ENCODE assay signal across 1 cellular context in the genomic region with DNA sequence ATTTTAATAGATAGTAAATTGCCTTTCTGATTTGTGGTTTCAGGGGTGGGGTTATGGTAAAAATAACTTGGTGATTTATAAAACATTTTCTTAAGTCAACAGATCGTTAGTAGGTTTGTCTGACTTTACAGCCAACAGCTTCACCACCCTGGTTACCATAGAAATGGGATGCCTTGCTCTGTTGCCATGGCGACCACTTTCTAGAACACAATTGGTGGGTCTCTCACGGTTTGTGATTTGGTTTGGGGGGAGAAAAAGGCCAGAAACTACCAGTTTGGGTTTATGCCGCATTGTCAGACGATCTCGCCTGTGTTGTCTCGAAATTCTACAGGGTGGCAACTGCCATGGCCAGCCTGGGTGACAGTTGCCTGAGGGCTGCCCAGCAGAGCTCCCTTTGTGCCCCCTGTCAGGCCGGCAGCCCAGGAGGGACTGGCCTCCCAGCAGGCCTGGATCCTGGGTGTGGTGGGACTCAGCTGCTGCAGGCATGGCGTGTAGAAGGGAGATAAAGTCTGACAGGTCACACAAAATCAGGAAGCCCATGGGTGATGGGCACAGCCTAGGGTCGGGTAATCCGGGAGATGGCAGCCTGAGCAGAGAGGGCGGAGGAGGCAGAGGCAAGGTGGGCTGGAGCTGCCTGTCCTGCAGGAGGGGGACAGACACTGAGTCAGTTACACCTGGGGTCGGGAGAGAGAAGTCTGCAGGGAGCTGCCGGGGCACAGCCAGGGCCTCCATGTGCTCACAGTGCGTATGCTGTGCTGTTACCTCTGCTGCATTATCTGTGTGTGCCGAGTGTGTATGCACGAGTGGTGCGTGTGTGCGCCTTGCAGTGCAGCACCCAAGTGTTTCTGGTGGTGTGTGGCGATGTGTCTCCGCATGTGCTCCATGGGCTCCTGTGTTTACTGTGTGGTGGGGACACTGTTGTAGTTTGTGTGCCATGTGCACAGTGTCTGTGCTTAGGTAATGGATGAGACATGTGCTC.
TF ChIP-seq lines count a peak whose summit lies in the region.

No MANE protein-coding gene starts in this region.

TF ChIP-seq in H1, 55 proteins besides CTCF, POLR2A, EP300 and RAD21:
- no peak for TF ChIP-seq CEBPB (IDR thresholded peaks at IDR 0.05; ENCODE audit: low read depth, low read length)
- no peak for TF ChIP-seq RBBP5 (IDR thresholded peaks at IDR 0.05; ENCODE audit: borderline replicate concordance, low read depth, low read length)
